In the genomic region with DNA sequence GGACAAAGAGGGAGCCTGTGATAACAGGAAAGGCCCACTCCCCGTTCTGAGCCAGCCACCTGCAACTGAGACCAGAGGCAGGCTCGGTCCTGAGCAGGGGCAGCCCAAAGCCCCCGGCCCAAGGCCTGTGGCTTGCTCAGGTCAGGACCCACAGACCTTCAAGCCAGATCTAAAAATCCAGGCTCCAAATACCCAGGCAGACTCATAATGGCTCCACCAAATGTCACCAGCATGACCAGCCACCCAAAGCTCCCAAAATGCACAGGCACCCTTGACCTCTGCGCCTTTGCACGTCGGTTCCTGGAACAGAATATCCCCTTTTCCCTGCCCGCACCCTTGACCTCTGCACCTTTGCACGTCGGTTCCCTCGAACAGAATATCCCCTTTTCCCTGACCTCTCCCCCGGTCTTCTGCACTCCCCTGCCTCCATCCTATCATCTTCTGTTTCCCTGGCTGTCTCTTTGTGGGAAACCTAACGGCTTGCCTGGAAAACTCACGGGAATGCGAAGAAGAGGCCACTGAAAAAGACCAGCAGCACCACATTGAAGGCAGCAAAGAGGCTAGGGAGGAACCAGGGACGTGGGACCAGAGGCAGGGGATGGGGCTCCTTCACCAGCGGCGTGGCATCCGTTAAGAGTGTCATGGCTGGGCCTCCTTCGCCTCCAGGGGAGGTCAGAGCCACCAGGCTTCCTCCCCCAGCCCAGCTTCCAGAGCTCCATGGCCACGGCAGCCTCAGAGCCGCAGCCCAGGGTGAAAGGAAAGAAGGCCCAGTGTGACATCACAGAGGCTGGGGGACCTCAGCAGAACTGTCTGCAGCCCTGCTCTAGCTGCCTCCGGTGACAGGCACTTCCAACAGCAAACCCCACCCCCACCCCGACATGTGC, we compare ENCODE assay signal across 1 cellular context.
A peak's percentile ranks its signal among the peaks of the same experiment; 100 is the strongest.
TF ChIP-seq lines count a peak whose summit lies in the region.

A gene with protein sequence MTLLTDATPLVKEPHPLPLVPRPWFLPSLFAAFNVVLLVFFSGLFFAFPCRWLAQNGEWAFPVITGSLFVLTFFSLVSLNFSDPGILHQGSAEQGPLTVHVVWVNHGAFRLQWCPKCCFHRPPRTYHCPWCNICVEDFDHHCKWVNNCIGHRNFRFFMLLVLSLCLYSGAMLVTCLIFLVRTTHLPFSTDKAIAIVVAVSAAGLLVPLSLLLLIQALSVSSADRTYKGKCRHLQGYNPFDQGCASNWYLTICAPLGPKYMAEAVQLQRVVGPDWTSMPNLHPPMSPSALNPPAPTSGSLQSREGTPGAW (minus strand): TSS at position 728 of the 884 bp plus-strand sequence. CDS start 85 bp downstream, at position 643.

TF ChIP-seq in HepG2, 621 proteins besides CTCF, POLR2A, EP300 and RAD21 (continued from another document and continues in another):
- TF ChIP-seq, protein P1, sequence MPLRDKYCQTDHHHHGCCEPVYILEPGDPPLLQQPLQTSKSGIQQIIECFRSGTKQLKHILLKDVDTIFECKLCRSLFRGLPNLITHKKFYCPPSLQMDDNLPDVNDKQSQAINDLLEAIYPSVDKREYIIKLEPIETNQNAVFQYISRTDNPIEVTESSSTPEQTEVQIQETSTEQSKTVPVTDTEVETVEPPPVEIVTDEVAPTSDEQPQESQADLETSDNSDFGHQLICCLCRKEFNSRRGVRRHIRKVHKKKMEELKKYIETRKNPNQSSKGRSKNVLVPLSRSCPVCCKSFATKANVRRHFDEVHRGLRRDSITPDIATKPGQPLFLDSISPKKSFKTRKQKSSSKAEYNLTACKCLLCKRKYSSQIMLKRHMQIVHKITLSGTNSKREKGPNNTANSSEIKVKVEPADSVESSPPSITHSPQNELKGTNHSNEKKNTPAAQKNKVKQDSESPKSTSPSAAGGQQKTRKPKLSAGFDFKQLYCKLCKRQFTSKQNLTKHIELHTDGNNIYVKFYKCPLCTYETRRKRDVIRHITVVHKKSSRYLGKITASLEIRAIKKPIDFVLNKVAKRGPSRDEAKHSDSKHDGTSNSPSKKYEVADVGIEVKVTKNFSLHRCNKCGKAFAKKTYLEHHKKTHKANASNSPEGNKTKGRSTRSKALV (CRISPR knock-in tag; IDR thresholded peaks at IDR 0.05) = no peak
- TF ChIP-seq SAP130 (CRISPR knock-in tag; IDR thresholded peaks at IDR 0.05; ENCODE audit: low read depth) (no peak), RNF2 (conservative IDR thresholded peaks at IDR 0.05; ENCODE audit: low read depth) (no peak), ZMYM3 (CRISPR knock-in tag; IDR thresholded peaks at IDR 0.05) (peak; percentile 91), TOE1 (CRISPR knock-in tag; IDR thresholded peaks at IDR 0.05) (no peak), HES4 (CRISPR knock-in tag; IDR thresholded peaks at IDR 0.05; ENCODE audit: borderline replicate concordance) (no peak), CBFB (CRISPR knock-in tag; IDR thresholded peaks at IDR 0.05) (no peak), ZNF768 (CRISPR knock-in tag; IDR thresholded peaks at IDR 0.05) (no peak), CAMTA2 (CRISPR knock-in tag; IDR thresholded peaks at IDR 0.05; ENCODE audit: borderline replicate concordance) (no peak), YEATS2 (CRISPR knock-in tag; IDR thresholded peaks at IDR 0.05; ENCODE audit: borderline replicate concordance) (no peak), POLR2G (IDR thresholded peaks at IDR 0.05; ENCODE audit: low read depth, low read length) (no peak), PCBP2 (optimal IDR thresholded peaks at IDR 0.05; ENCODE audit: low read depth, low read length, poor library complexity, severe bottlenecking) (no peak), ZNF160 (CRISPR knock-in tag; IDR thresholded peaks at IDR 0.05) (no peak), ZNF264 (CRISPR knock-in tag; IDR thresholded peaks at IDR 0.05) (no peak), ZNF557 (CRISPR knock-in tag; IDR thresholded peaks at IDR 0.05) (no peak), ZFP36 (IDR thresholded peaks at IDR 0.05; ENCODE audit: borderline replicate concordance, low read depth, low read length, partially characterized antibody) (no peak)
- TF ChIP-seq, protein P2, sequence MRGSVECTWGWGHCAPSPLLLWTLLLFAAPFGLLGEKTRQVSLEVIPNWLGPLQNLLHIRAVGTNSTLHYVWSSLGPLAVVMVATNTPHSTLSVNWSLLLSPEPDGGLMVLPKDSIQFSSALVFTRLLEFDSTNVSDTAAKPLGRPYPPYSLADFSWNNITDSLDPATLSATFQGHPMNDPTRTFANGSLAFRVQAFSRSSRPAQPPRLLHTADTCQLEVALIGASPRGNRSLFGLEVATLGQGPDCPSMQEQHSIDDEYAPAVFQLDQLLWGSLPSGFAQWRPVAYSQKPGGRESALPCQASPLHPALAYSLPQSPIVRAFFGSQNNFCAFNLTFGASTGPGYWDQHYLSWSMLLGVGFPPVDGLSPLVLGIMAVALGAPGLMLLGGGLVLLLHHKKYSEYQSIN (CRISPR knock-in tag; IDR thresholded peaks at IDR 0.05; ENCODE audit: borderline replicate concordance) = no peak
- TF ChIP-seq, protein P3, sequence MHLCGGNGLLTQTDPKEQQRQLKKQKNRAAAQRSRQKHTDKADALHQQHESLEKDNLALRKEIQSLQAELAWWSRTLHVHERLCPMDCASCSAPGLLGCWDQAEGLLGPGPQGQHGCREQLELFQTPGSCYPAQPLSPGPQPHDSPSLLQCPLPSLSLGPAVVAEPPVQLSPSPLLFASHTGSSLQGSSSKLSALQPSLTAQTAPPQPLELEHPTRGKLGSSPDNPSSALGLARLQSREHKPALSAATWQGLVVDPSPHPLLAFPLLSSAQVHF (CRISPR knock-in tag; IDR thresholded peaks at IDR 0.05) = no peak
- TF ChIP-seq, protein P4, sequence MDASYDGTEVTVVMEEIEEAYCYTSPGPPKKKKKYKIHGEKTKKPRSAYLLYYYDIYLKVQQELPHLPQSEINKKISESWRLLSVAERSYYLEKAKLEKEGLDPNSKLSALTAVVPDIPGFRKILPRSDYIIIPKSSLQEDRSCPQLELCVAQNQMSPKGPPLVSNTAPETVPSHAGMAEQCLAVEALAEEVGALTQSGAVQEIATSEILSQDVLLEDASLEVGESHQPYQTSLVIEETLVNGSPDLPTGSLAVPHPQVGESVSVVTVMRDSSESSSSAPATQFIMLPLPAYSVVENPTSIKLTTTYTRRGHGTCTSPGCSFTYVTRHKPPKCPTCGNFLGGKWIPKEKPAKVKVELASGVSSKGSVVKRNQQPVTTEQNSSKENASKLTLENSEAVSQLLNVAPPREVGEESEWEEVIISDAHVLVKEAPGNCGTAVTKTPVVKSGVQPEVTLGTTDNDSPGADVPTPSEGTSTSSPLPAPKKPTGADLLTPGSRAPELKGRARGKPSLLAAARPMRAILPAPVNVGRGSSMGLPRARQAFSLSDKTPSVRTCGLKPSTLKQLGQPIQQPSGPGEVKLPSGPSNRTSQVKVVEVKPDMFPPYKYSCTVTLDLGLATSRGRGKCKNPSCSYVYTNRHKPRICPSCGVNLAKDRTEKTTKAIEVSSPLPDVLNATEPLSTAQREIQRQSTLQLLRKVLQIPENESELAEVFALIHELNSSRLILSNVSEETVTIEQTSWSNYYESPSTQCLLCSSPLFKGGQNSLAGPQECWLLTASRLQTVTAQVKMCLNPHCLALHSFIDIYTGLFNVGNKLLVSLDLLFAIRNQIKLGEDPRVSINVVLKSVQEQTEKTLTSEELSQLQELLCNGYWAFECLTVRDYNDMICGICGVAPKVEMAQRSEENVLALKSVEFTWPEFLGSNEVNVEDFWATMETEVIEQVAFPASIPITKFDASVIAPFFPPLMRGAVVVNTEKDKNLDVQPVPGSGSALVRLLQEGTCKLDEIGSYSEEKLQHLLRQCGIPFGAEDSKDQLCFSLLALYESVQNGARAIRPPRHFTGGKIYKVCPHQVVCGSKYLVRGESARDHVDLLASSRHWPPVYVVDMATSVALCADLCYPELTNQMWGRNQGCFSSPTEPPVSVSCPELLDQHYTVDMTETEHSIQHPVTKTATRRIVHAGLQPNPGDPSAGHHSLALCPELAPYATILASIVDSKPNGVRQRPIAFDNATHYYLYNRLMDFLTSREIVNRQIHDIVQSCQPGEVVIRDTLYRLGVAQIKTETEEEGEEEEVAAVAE (CRISPR knock-in tag; IDR thresholded peaks at IDR 0.05; ENCODE audit: borderline replicate concordance) = no peak
- TF ChIP-seq, protein P5, sequence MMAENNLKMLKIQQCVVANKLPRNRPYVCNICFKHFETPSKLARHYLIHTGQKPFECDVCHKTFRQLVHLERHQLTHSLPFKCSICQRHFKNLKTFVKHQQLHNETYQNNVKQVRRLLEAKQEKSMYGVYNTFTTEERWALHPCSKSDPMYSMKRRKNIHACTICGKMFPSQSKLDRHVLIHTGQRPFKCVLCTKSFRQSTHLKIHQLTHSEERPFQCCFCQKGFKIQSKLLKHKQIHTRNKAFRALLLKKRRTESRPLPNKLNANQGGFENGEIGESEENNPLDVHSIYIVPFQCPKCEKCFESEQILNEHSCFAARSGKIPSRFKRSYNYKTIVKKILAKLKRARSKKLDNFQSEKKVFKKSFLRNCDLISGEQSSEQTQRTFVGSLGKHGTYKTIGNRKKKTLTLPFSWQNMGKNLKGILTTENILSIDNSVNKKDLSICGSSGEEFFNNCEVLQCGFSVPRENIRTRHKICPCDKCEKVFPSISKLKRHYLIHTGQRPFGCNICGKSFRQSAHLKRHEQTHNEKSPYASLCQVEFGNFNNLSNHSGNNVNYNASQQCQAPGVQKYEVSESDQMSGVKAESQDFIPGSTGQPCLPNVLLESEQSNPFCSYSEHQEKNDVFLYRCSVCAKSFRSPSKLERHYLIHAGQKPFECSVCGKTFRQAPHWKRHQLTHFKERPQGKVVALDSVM (CRISPR knock-in tag; IDR thresholded peaks at IDR 0.05) = peak; percentile 41; the same call in 1 of the 2 replicates
- TF ChIP-seq, protein P6, sequence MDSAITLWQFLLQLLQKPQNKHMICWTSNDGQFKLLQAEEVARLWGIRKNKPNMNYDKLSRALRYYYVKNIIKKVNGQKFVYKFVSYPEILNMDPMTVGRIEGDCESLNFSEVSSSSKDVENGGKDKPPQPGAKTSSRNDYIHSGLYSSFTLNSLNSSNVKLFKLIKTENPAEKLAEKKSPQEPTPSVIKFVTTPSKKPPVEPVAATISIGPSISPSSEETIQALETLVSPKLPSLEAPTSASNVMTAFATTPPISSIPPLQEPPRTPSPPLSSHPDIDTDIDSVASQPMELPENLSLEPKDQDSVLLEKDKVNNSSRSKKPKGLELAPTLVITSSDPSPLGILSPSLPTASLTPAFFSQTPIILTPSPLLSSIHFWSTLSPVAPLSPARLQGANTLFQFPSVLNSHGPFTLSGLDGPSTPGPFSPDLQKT (CRISPR knock-in tag; IDR thresholded peaks at IDR 0.05; ENCODE audit: borderline replicate concordance) = no peak
- TF ChIP-seq, protein P7, sequence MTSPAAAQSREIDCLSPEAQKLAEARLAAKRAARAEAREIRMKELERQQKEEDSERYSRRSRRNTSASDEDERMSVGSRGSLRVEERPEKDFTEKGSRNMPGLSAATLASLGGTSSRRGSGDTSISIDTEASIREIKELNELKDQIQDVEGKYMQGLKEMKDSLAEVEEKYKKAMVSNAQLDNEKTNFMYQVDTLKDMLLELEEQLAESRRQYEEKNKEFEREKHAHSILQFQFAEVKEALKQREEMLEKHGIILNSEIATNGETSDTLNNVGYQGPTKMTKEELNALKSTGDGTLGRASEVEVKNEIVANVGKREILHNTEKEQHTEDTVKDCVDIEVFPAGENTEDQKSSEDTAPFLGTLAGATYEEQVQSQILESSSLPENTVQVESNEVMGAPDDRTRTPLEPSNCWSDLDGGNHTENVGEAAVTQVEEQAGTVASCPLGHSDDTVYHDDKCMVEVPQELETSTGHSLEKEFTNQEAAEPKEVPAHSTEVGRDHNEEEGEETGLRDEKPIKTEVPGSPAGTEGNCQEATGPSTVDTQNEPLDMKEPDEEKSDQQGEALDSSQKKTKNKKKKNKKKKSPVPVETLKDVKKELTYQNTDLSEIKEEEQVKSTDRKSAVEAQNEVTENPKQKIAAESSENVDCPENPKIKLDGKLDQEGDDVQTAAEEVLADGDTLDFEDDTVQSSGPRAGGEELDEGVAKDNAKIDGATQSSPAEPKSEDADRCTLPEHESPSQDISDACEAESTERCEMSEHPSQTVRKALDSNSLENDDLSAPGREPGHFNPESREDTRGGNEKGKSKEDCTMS (CRISPR knock-in tag; conservative IDR thresholded peaks at IDR 0.05) = no peak
- TF ChIP-seq, protein P8, sequence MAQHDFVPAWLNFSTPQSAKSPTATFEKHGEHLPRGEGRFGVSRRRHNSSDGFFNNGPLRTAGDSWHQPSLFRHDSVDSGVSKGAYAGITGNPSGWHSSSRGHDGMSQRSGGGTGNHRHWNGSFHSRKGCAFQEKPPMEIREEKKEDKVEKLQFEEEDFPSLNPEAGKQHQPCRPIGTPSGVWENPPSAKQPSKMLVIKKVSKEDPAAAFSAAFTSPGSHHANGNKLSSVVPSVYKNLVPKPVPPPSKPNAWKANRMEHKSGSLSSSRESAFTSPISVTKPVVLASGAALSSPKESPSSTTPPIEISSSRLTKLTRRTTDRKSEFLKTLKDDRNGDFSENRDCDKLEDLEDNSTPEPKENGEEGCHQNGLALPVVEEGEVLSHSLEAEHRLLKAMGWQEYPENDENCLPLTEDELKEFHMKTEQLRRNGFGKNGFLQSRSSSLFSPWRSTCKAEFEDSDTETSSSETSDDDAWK (CRISPR knock-in tag; IDR thresholded peaks at IDR 0.05) = no peak
- TF ChIP-seq, protein P9, sequence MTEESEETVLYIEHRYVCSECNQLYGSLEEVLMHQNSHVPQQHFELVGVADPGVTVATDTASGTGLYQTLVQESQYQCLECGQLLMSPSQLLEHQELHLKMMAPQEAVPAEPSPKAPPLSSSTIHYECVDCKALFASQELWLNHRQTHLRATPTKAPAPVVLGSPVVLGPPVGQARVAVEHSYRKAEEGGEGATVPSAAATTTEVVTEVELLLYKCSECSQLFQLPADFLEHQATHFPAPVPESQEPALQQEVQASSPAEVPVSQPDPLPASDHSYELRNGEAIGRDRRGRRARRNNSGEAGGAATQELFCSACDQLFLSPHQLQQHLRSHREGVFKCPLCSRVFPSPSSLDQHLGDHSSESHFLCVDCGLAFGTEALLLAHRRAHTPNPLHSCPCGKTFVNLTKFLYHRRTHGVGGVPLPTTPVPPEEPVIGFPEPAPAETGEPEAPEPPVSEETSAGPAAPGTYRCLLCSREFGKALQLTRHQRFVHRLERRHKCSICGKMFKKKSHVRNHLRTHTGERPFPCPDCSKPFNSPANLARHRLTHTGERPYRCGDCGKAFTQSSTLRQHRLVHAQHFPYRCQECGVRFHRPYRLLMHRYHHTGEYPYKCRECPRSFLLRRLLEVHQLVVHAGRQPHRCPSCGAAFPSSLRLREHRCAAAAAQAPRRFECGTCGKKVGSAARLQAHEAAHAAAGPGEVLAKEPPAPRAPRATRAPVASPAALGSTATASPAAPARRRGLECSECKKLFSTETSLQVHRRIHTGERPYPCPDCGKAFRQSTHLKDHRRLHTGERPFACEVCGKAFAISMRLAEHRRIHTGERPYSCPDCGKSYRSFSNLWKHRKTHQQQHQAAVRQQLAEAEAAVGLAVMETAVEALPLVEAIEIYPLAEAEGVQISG (CRISPR knock-in tag; IDR thresholded peaks at IDR 0.05) = no peak
- TF ChIP-seq, protein P10, sequence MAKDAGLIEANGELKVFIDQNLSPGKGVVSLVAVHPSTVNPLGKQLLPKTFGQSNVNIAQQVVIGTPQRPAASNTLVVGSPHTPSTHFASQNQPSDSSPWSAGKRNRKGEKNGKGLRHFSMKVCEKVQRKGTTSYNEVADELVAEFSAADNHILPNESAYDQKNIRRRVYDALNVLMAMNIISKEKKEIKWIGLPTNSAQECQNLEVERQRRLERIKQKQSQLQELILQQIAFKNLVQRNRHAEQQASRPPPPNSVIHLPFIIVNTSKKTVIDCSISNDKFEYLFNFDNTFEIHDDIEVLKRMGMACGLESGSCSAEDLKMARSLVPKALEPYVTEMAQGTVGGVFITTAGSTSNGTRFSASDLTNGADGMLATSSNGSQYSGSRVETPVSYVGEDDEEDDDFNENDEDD (CRISPR knock-in tag; IDR thresholded peaks at IDR 0.05; ENCODE audit: borderline replicate concordance) = no peak
